ENCODE assay signal across 11 cellular contexts in the genomic region with DNA sequence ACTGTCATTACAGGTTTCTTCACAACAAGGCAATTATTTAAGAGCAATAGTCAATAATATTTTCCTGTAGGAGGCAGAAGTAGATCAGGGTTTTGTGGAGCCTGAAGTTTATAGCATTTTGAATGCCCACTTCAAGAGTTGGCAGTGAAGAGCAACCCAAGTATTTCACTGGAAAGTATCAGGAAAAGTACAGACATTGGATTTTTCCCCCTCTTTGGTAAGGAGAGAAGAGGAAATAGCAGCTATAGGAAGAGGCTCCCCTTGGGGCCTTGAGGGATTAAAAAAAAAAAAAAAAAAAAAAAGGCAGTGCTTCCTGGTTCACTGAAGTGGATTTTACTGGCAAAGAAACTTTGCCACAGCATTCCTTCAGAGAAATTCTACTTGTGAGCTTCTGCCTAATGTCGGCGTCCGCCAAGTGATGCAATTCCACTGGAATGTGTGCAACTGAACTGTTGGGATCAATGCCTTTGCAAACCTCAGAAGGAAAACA. TPM values are rescaled to one million over a fixed set of nuclear protein-coding genes. Genes with fewer than 3 reads are reported as not detected.
DNase-seq lines count a peak whose midpoint lies in the region; ATAC-seq and TF ChIP-seq lines count a peak whose summit lies in the region.
"Had no signal": no experiment of that assay in that cellular context is flagged by ENCODE, and none has a peak within 500 bp of the region (broad histone marks: within the 10 kb centered on the region; RNA-seq: fewer than 3 reads in every experiment).

No MANE protein-coding gene starts in this region.

- TF ChIP-seq CTCF in osteoblast (IDR thresholded peaks at IDR 0.05; ENCODE audit: extremely low read depth, low read depth, low read length) = no peak

- POLR2A ChIA-PET in activated CD4-positive, alpha-beta T cell treated with anti-CD3 and anti-CD28 coated beads, Interleukin-2, amount 10 ng/mL, durations not matched to agents 7 days and 5 days (lab: Charles Lee) = no interaction called here

- no peaks in the 10 kb centered on the region for H3K4me1 ChIP-seq in osteoblast (ENCODE audit: insufficient read depth, low read length)

- peaks cover 8% of the 10 kb centered on the region for H3K9me3 Mint-ChIP-seq in activated T-helper 2 cell treated with anti-CD3 and anti-CD28 coated beads, Interferon-gamma antibody, Interleukin-2, Interleukin-4, amounts not matched to agents 10 μg/mL and 5 μg/mL and 100 μg/mL, durations not matched to agents 14 hours and 24 hours and 36 hours
- H3K9me3 Mint-ChIP-seq in activated CD4-positive, alpha-beta T cell treated with anti-CD3 and anti-CD28 coated beads, Interleukin-2, amount 10 ng/mL, durations not matched to agents 7 days and 5 days = peaks cover 3% of the 10 kb centered on the region

- no peaks in the 10 kb centered on the region for H4K20me1 ChIP-seq in osteoblast (ENCODE audit: insufficient read depth, low read length)

- no peaks in the 10 kb centered on the region for H3K9me3 ChIP-seq in osteoblast (ENCODE audit: low read depth, low read length)

- DNase-seq in GM03348 (ENCODE audit: low spot score) (peak; percentile 47), OCI-M1 (lab: John Stamatoyannopoulos, UW) (peak; percentile 24), fibroblast of gingiva (ENCODE audit: low read depth) (peak; percentile 34), osteoblast (ENCODE audit: insufficient read length, low spot score, missing footprints) (peak; percentile 70), middle frontal gyrus (ENCODE audit: extremely low spot score, low spot score) (no peak)
- DNase-seq in activated T-helper 2 cell treated with anti-CD3 and anti-CD28 coated beads, Interferon-gamma antibody, Interleukin-2, Interleukin-4, amounts not matched to agents 10 μg/mL and 5 μg/mL and 100 μg/mL, durations not matched to agents 14 hours and 24 hours and 36 hours (ENCODE audit: low spot score) = no peak
- no peak for DNase-seq in activated CD4-positive, alpha-beta T cell treated with anti-CD3 and anti-CD28 coated beads, Interleukin-2, amount 10 ng/mL, durations not matched to agents 7 days and 5 days
- DNase-seq: H7, NCI-H1436 treated with DMSO at 0.1 percent for 48 hours, occipital lobe had no signal

- H3K4me3 ChIP-seq in osteoblast (ENCODE audit: insufficient read depth, low read length) = no peak overlapping the region

- H3K36me3 ChIP-seq in osteoblast (ENCODE audit: insufficient read depth, low read length) = no peaks in the 10 kb centered on the region

- H3K4me1 Mint-ChIP-seq in activated T-helper 2 cell treated with anti-CD3 and anti-CD28 coated beads, Interferon-gamma antibody, Interleukin-2, Interleukin-4, amounts not matched to agents 10 μg/mL and 5 μg/mL and 100 μg/mL, durations not matched to agents 14 hours and 24 hours and 36 hours (ENCODE audit: low read depth) = no peaks in the 10 kb centered on the region
- H3K4me1 Mint-ChIP-seq in activated CD4-positive, alpha-beta T cell treated with anti-CD3 and anti-CD28 coated beads, Interleukin-2, amount 10 ng/mL, durations not matched to agents 7 days and 5 days = no peaks in the 10 kb centered on the region

- H3K4me3 Mint-ChIP-seq in activated T-helper 2 cell treated with anti-CD3 and anti-CD28 coated beads, Interferon-gamma antibody, Interleukin-2, Interleukin-4, amounts not matched to agents 10 μg/mL and 5 μg/mL and 100 μg/mL, durations not matched to agents 14 hours and 24 hours and 36 hours (ENCODE audit: low read depth) = no peak overlapping the region
- H3K4me3 Mint-ChIP-seq in activated CD4-positive, alpha-beta T cell treated with anti-CD3 and anti-CD28 coated beads, Interleukin-2, amount 10 ng/mL, durations not matched to agents 7 days and 5 days = no peak overlapping the region

- intact Hi-C loops in activated T-helper 2 cell treated with anti-CD3 and anti-CD28 coated beads, Interferon-gamma antibody, Interleukin-2, Interleukin-4, amounts not matched to agents 10 μg/mL and 5 μg/mL and 100 μg/mL, durations not matched to agents 14 hours and 24 hours and 36 hours (cut with micrococcal nuclease) = no loop called here

- H3K27me3 Mint-ChIP-seq in activated T-helper 2 cell treated with anti-CD3 and anti-CD28 coated beads, Interferon-gamma antibody, Interleukin-2, Interleukin-4, amounts not matched to agents 10 μg/mL and 5 μg/mL and 100 μg/mL, durations not matched to agents 14 hours and 24 hours and 36 hours (ENCODE audit: low read depth) = no peaks in the 10 kb centered on the region
- no peaks in the 10 kb centered on the region for H3K27me3 Mint-ChIP-seq in activated CD4-positive, alpha-beta T cell treated with anti-CD3 and anti-CD28 coated beads, Interleukin-2, amount 10 ng/mL, durations not matched to agents 7 days and 5 days

- H2AFZ ChIP-seq in osteoblast (ENCODE audit: low read length) = no peak overlapping the region

- no peak for ATAC-seq in GM21717 (IDR thresholded peaks at IDR 0.05; ENCODE audit: unreplicated experiment)

- no peak overlapping the region for H3K4me2 ChIP-seq in osteoblast (ENCODE audit: insufficient read depth, low read length)

- H3K36me3 Mint-ChIP-seq in activated T-helper 2 cell treated with anti-CD3 and anti-CD28 coated beads, Interferon-gamma antibody, Interleukin-2, Interleukin-4, amounts not matched to agents 10 μg/mL and 5 μg/mL and 100 μg/mL, durations not matched to agents 14 hours and 24 hours and 36 hours (ENCODE audit: low read depth) = no peaks in the 10 kb centered on the region
- no peaks in the 10 kb centered on the region for H3K36me3 Mint-ChIP-seq in activated CD4-positive, alpha-beta T cell treated with anti-CD3 and anti-CD28 coated beads, Interleukin-2, amount 10 ng/mL, durations not matched to agents 7 days and 5 days (ENCODE audit: low read depth)

- no peaks in the 10 kb centered on the region for H3K79me2 ChIP-seq in osteoblast (ENCODE audit: insufficient read depth, low read length)

- H3K27ac Mint-ChIP-seq in activated T-helper 2 cell treated with anti-CD3 and anti-CD28 coated beads, Interferon-gamma antibody, Interleukin-2, Interleukin-4, amounts not matched to agents 10 μg/mL and 5 μg/mL and 100 μg/mL, durations not matched to agents 14 hours and 24 hours and 36 hours = no peak overlapping the region
- no peak overlapping the region for H3K27ac Mint-ChIP-seq in activated CD4-positive, alpha-beta T cell treated with anti-CD3 and anti-CD28 coated beads, Interleukin-2, amount 10 ng/mL, durations not matched to agents 7 days and 5 days

- no peaks in the 10 kb centered on the region for H3K27me3 ChIP-seq in osteoblast (ENCODE audit: insufficient read depth, low read length)

- H3K27ac ChIP-seq in osteoblast (ENCODE audit: low read depth, low read length) = no peak overlapping the region

- CTCF ChIA-PET in activated CD4-positive, alpha-beta T cell treated with anti-CD3 and anti-CD28 coated beads, Interleukin-2, amount 10 ng/mL, durations not matched to agents 7 days and 5 days (lab: Charles Lee) = interaction anchor here (0.6 kb wide), 1 partner anchor 80 kb away, joined by 3 read pairs; no protein-coding TSS in a partner anchor

RNA-seq across cellular contexts. Expression of a gene that starts 5.7 kb away (rescaled TPM):
- under 0.01 TPM in 1 of 2 replicates, not detected in the other for total RNA-seq in osteoblast
- not detected in 2 replicates for total RNA-seq in activated T-helper 2 cell treated with anti-CD3 and anti-CD28 coated beads, Interferon-gamma antibody, Interleukin-2, Interleukin-4, amounts not matched to agents 10 μg/mL and 5 μg/mL and 100 μg/mL, durations not matched to agents 14 hours and 24 hours and 36 hours
- total RNA-seq in activated CD4-positive, alpha-beta T cell treated with anti-CD3 and anti-CD28 coated beads, Interleukin-2, amount 10 ng/mL, durations not matched to agents 7 days and 5 days = not detected
- total RNA-seq: H7 had no signal

Comparison
In these comparisons a context has a peak if more than half of its experiments do, and no peak if none do; other contexts are left out.
1. DNase-seq: peak in GM03348 (single experiment), OCI-M1 (single experiment), fibroblast of gingiva (single experiment) and osteoblast (single experiment); none in activated T-helper 2 cell treated with anti-CD3 and anti-CD28 coated beads, Interferon-gamma antibody, Interleukin-2, Interleukin-4, amounts not matched to agents 10 μg/mL and 5 μg/mL and 100 μg/mL, durations not matched to agents 14 hours and 24 hours and 36 hours (single experiment), middle frontal gyrus (single experiment) and activated CD4-positive, alpha-beta T cell treated with anti-CD3 and anti-CD28 coated beads, Interleukin-2, amount 10 ng/mL, durations not matched to agents 7 days and 5 days (single experiment).